In the genomic region with DNA sequence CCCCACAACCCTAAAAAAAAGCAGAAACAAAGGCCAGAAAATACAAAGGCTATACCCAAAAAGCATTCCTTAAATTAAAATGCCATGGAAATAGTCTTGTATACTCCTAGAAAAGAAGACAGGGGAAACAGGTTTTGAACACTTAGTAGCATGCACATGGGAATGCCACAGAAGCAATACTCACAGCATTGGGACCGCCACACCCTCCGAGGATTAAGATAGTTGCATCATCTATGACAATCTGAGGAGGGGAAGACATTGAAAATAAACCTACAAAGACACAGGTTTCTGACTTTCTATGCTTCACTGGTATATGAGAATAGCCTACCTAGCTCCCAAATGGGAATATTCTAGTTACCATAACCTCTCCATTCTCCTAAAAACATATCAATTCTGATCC, we compare ENCODE assay signal across 19 cellular contexts. TPM values are rescaled to one million over a fixed set of nuclear protein-coding genes. Genes with fewer than 3 reads are reported as not detected.
A peak's percentile ranks its signal among the peaks of the same experiment; 100 is the strongest.
DNase-seq lines count a peak whose midpoint lies in the region; ATAC-seq and TF ChIP-seq lines count a peak whose summit lies in the region.
"Had no signal": no experiment of that assay in that cellular context is flagged by ENCODE, and none has a peak within 500 bp of the region (broad histone marks: within the 10 kb centered on the region; RNA-seq: fewer than 3 reads in every experiment).

No MANE protein-coding gene starts in this region.

- peak overlapping the region; percentile 69 for H3K27ac Mint-ChIP-seq in activated T-cell treated with anti-CD3 and anti-CD28 coated beads, Interleukin-2, amount 50 U/mL, for 24 hours
- H3K27ac Mint-ChIP-seq in activated T-cell treated with anti-CD3 and anti-CD28 coated beads, Interleukin-2, amount 50 U/mL, for 72 hours: no peak overlapping the region
- peak overlapping the region; percentile 14 for H3K27ac Mint-ChIP-seq in memory B cell
- H3K27ac Mint-ChIP-seq: B cell had no signal

- intact Hi-C loops in ascending aorta (cut with DNase I) (no loop called here), uterus (cut with DNase I; ENCODE audit: low total_unique reads) (no loop called here)

- H3K36me3 ChIP-seq in ascending aorta (peaks cover 33 to 49% of the 10 kb centered on the region in 2 donors), uterus (no peaks in the 10 kb centered on the region)

- H3K27ac ChIP-seq in ascending aorta (peak overlapping the region; percentile 83 to 85), uterus (peak overlapping the region; percentile 90 to 95)
- H3K27ac ChIP-seq: KMS-11 had no signal

- H3K4me1 ChIP-seq in ascending aorta: peaks cover 10 to 63% of the 10 kb centered on the region in 2 donors
- H3K4me1 ChIP-seq in uterus: peaks cover 9 to 14% of the 10 kb centered on the region in 2 donors

- H3K27me3 ChIP-seq in ascending aorta (no peaks in the 10 kb centered on the region), uterus (no peaks in the 10 kb centered on the region)

- H3K4me3 Mint-ChIP-seq in activated T-cell treated with anti-CD3 and anti-CD28 coated beads, Interleukin-2, amount 50 U/mL, for 24 hours: no peak overlapping the region
- no peak overlapping the region for H3K4me3 Mint-ChIP-seq in activated T-cell treated with anti-CD3 and anti-CD28 coated beads, Interleukin-2, amount 50 U/mL, for 72 hours
- no peak overlapping the region for H3K4me3 Mint-ChIP-seq in memory B cell
- H3K4me3 Mint-ChIP-seq: B cell had no signal

- H3K4me3 ChIP-seq in ascending aorta: no peak overlapping the region
- no peak overlapping the region for H3K4me3 ChIP-seq in uterus

- DNase-seq in activated T-cell treated with anti-CD3 and anti-CD28 coated beads, Interleukin-2, amount 50 U/mL, for 24 hours: no peak
- no peak for DNase-seq in activated T-cell treated with anti-CD3 and anti-CD28 coated beads, Interleukin-2, amount 50 U/mL, for 72 hours
- DNase-seq in ascending aorta (ENCODE audit: low spot score in 2 of 2): no peak
- no peak for DNase-seq in memory B cell (ENCODE audit: low spot score in 2 of 2)
- no peak for DNase-seq in uterus
- no peak for DNase-seq in NCI-H524 (lab: John Stamatoyannopoulos, UW)
- DNase-seq in AG08396 (ENCODE audit: low spot score): no peak
- no peak for DNase-seq in NCI-H526 (lab: John Stamatoyannopoulos, UW)
- DNase-seq: 8988T, NCI-H1417, NCI-H187, NCI-H2107, NCI-H510A, NCI-H82, OCI-M1, SHP77 treated with DMSO at 0.1 percent for 48 hours had no signal

- peaks cover 70% of the 10 kb centered on the region for H3K36me3 Mint-ChIP-seq in activated T-cell treated with anti-CD3 and anti-CD28 coated beads, Interleukin-2, amount 50 U/mL, for 24 hours (ENCODE audit: low read depth)
- H3K36me3 Mint-ChIP-seq in activated T-cell treated with anti-CD3 and anti-CD28 coated beads, Interleukin-2, amount 50 U/mL, for 72 hours (ENCODE audit: insufficient read depth in 2 of 2): peaks cover 0 to 2% of the 10 kb centered on the region in 2 donors
- peaks cover 22% of the 10 kb centered on the region for H3K36me3 Mint-ChIP-seq in memory B cell

- no peak for TF ChIP-seq POLR2A in uterus (IDR thresholded peaks at IDR 0.05)

- no peaks in the 10 kb centered on the region for H3K9me3 Mint-ChIP-seq in activated T-cell treated with anti-CD3 and anti-CD28 coated beads, Interleukin-2, amount 50 U/mL, for 24 hours
- H3K9me3 Mint-ChIP-seq in activated T-cell treated with anti-CD3 and anti-CD28 coated beads, Interleukin-2, amount 50 U/mL, for 72 hours: no peaks in the 10 kb centered on the region
- H3K9me3 Mint-ChIP-seq in memory B cell: no peaks in the 10 kb centered on the region

- H3K9me3 ChIP-seq in ascending aorta (no peaks in the 10 kb centered on the region), uterus (no peaks in the 10 kb centered on the region)

- no peaks in the 10 kb centered on the region for H3K27me3 Mint-ChIP-seq in activated T-cell treated with anti-CD3 and anti-CD28 coated beads, Interleukin-2, amount 50 U/mL, for 24 hours
- H3K27me3 Mint-ChIP-seq in activated T-cell treated with anti-CD3 and anti-CD28 coated beads, Interleukin-2, amount 50 U/mL, for 72 hours (ENCODE audit: low read depth): no peaks in the 10 kb centered on the region
- H3K27me3 Mint-ChIP-seq in memory B cell: no peaks in the 10 kb centered on the region
- H3K27me3 Mint-ChIP-seq: B cell had no signal

- TF ChIP-seq CTCF in ascending aorta (IDR thresholded peaks at IDR 0.05): no peak
- TF ChIP-seq CTCF in uterus (IDR thresholded peaks at IDR 0.05): no peak

- no peak for ATAC-seq in activated T-cell treated with anti-CD3 and anti-CD28 coated beads, Interleukin-2, amount 50 U/mL, for 72 hours (replicated peaks in 1 of 2)
- ATAC-seq in memory B cell (ENCODE audit: low read depth): no peak
- ATAC-seq: HepG2 had no signal

- H3K4me1 Mint-ChIP-seq in activated T-cell treated with anti-CD3 and anti-CD28 coated beads, Interleukin-2, amount 50 U/mL, for 24 hours (ENCODE audit: low read depth): peaks cover 22% of the 10 kb centered on the region
- H3K4me1 Mint-ChIP-seq in activated T-cell treated with anti-CD3 and anti-CD28 coated beads, Interleukin-2, amount 50 U/mL, for 72 hours (ENCODE audit: low read depth): peaks cover 19% of the 10 kb centered on the region
- peaks cover 13% of the 10 kb centered on the region for H3K4me1 Mint-ChIP-seq in memory B cell

RNA-seq across cellular contexts. Expression of a gene that starts 15.9 kb away (rescaled TPM):
- 1 to 10 TPM; 3.0 to 7.8 TPM for total RNA-seq in activated T-cell treated with anti-CD3 and anti-CD28 coated beads, Interleukin-2, amount 50 U/mL, for 72 hours
- not detected for total RNA-seq in ascending aorta
- total RNA-seq in uterus: 1 to 10 TPM; 5.1 to 7.4 (median 5.5) TPM

RNA-seq across cellular contexts. Expression of a gene that starts 40.5 kb away (rescaled TPM):
- total RNA-seq in activated T-cell treated with anti-CD3 and anti-CD28 coated beads, Interleukin-2, amount 50 U/mL, for 72 hours: 1 to 10 TPM; 7.0 to 9.9 TPM
- 1.5 TPM for total RNA-seq in ascending aorta
- total RNA-seq in uterus: 10 to 100 TPM in 2 of 4 donors, 1 to 10 TPM in 2; 3.6 to 26.8 (median 12.2) TPM
